Comparison of ENCODE assay signal across 14 cellular contexts in the genomic region with DNA sequence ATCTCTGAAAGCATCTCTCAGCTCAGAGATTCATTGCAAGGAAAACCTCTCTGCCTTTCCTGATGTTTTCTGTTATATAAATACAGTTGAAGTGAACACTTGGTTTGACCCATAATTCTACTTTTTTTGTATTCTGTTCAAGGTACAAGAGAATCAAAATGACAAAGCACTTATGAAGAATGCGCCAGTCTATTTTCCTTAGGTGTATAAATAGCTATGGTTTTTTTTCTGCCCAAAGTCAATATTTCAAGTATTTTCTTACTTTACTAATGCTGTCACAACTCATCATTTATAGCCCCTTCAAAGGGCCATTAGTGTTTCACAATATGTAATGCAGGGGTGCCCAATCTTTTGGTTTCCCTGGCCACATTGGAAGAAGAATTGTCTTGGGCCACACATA.
"Had no signal": no experiment of that assay in that cellular context is flagged by ENCODE, and none has a peak within 500 bp of the region (broad histone marks: within the 10 kb centered on the region; RNA-seq: fewer than 3 reads in every experiment).

No MANE protein-coding gene starts in this region.

- ATAC-seq: left colon; naive thymus-derived CD4-positive, alpha-beta T cell had no signal

- H3K9me3 Mint-ChIP-seq: stimulated activated naive CD8-positive, alpha-beta T cell treated with anti-CD3 and anti-CD28 coated beads, Interleukin-15, Interleukin-2, amounts not matched to agents 100 ng/mL and 50 ng/mL, for 24 hours had no signal

- H3K27me3 ChIP-seq: dorsolateral prefrontal cortex, testis had no signal

- H3K4me3 ChIP-seq: dorsolateral prefrontal cortex, lung, testis had no signal

- H3K27ac Mint-ChIP-seq: activated naive CD8-positive, alpha-beta T cell treated with anti-CD3 and anti-CD28 coated beads, Interleukin-2, amount 10 ng/mL, durations not matched to agents 7 days and 5 days; naive thymus-derived CD4-positive, alpha-beta T cell; stimulated activated naive CD8-positive, alpha-beta T cell treated with anti-CD3 and anti-CD28 coated beads, Interleukin-15, Interleukin-2, amounts not matched to agents 100 ng/mL and 50 ng/mL, for 24 hours had no signal

- H3K4me1 ChIP-seq: testis had no signal

- DNase-seq: activated CD4-positive, alpha-beta T cell treated with anti-CD3 and anti-CD28 coated beads, Interleukin-2, amount 50 U/mL, for 1 hour; activated gamma-delta T cell; activated naive CD8-positive, alpha-beta T cell treated with anti-CD3 and anti-CD28 coated beads, Interleukin-2, amount 10 ng/mL, durations not matched to agents 7 days and 5 days; activated T-cell treated with anti-CD3 and anti-CD28 coated beads, Interleukin-2, amount 50 U/mL, for 1 hour; anterior cingulate cortex; dorsolateral prefrontal cortex; left colon; naive thymus-derived CD4-positive, alpha-beta T cell; occipital lobe; stimulated activated CD4-positive, alpha-beta T cell treated with anti-CD3 and anti-CD28 coated beads, Interleukin-4, amount 100 ng/mL, for 1 hour; stimulated activated CD8-positive, alpha-beta memory T cell treated with anti-CD3 and anti-CD28 coated beads, Interleukin-4, amount 100 ng/mL, for 48 hours; testis had no signal

- H3K4me3 Mint-ChIP-seq: activated naive CD8-positive, alpha-beta T cell treated with anti-CD3 and anti-CD28 coated beads, Interleukin-2, amount 10 ng/mL, durations not matched to agents 7 days and 5 days; naive thymus-derived CD4-positive, alpha-beta T cell; stimulated activated naive CD8-positive, alpha-beta T cell treated with anti-CD3 and anti-CD28 coated beads, Interleukin-15, Interleukin-2, amounts not matched to agents 100 ng/mL and 50 ng/mL, for 24 hours had no signal

- H3K27ac ChIP-seq: dorsolateral prefrontal cortex, testis had no signal

- H3K27me3 Mint-ChIP-seq: activated naive CD8-positive, alpha-beta T cell treated with anti-CD3 and anti-CD28 coated beads, Interleukin-2, amount 10 ng/mL, durations not matched to agents 7 days and 5 days; naive thymus-derived CD4-positive, alpha-beta T cell; stimulated activated naive CD8-positive, alpha-beta T cell treated with anti-CD3 and anti-CD28 coated beads, Interleukin-15, Interleukin-2, amounts not matched to agents 100 ng/mL and 50 ng/mL, for 24 hours had no signal
